In genomic region chr9:136484153-136485048, GRCh38 we compare ENCODE assay signal across 8 cellular contexts. TPM values are rescaled to one million over a fixed set of nuclear protein-coding genes. Genes with fewer than 3 reads are reported as not detected.
DNase-seq lines count a peak whose midpoint lies in the region; ATAC-seq and TF ChIP-seq lines count a peak whose summit lies in the region.

No MANE protein-coding gene starts in this region.

- H3K9me3 ChIP-seq in PC-3 (ENCODE audit: low read length) = no peaks in the 10 kb centered on the region
- no peaks in the 10 kb centered on the region for H3K9me3 ChIP-seq in colonic mucosa
- no peaks in the 10 kb centered on the region for H3K9me3 ChIP-seq in mucosa of descending colon

- H3K27me3 ChIP-seq in PC-3 (ENCODE audit: low read length) = no peaks in the 10 kb centered on the region
- H3K27me3 ChIP-seq in colonic mucosa = no peaks in the 10 kb centered on the region

- no peaks in the 10 kb centered on the region; the same call in 1 of the 2 replicates for H3K36me3 ChIP-seq in PC-3 (ENCODE audit: low read depth, low read length)
- no peaks in the 10 kb centered on the region for H3K36me3 ChIP-seq in colonic mucosa
- no peaks in the 10 kb centered on the region for H3K36me3 ChIP-seq in mucosa of descending colon (ENCODE audit: low read depth)

- peaks cover 10% of the 10 kb centered on the region for H3K36me3 Mint-ChIP-seq in activated CD4-positive, alpha-beta T cell treated with anti-CD3 and anti-CD28 coated beads, Interleukin-2, amount 10 ng/mL, durations not matched to agents 24 days and 14 days (ENCODE audit: low read depth)

- H4K20me1 ChIP-seq in PC-3 (ENCODE audit: low read length) = peaks cover 21% of the 10 kb centered on the region

- H2AFZ ChIP-seq in PC-3 (ENCODE audit: low read length) = peak overlapping the region; percentile 57

- H3K4me3 ChIP-seq in PC-3 (ENCODE audit: low read length) = peak overlapping the region; percentile 79
- peak overlapping the region; percentile 68 for H3K4me3 ChIP-seq in colonic mucosa
- H3K4me3 ChIP-seq in mucosa of descending colon = peak overlapping the region; percentile 13

- ATAC-seq in PC-3 (peak; percentile 45), mucosa of descending colon (peak; percentile 0), GM21526 (IDR thresholded peaks at IDR 0.05; ENCODE audit: low FRiP score, unreplicated experiment) (no peak)

- peak overlapping the region; percentile 96 for H3K4me2 ChIP-seq in PC-3 (ENCODE audit: low read length)

- H3F3A ChIP-seq in PC-3 (ENCODE audit: low read length, unreplicated experiment) = no peaks in the 10 kb centered on the region

- peaks cover 34% of the 10 kb centered on the region for H3K79me2 ChIP-seq in PC-3 (ENCODE audit: low read length)

- H3K4me3 Mint-ChIP-seq in activated CD4-positive, alpha-beta T cell treated with anti-CD3 and anti-CD28 coated beads, Interleukin-2, amount 10 ng/mL, durations not matched to agents 24 days and 14 days = peak overlapping the region; percentile 57

- H3K27me3 Mint-ChIP-seq in activated CD4-positive, alpha-beta T cell treated with anti-CD3 and anti-CD28 coated beads, Interleukin-2, amount 10 ng/mL, durations not matched to agents 24 days and 14 days = peaks cover 2% of the 10 kb centered on the region

- H3K4me1 Mint-ChIP-seq in activated CD4-positive, alpha-beta T cell treated with anti-CD3 and anti-CD28 coated beads, Interleukin-2, amount 10 ng/mL, durations not matched to agents 24 days and 14 days = peaks cover 18% of the 10 kb centered on the region

- CTCF ChIA-PET in PC-3 (lab: Charles Lee) = interaction anchor here (1.1 to 1.2 kb wide), 2 partner anchors 147 to 209 kb away, joined by 4 read pairs; no protein-coding TSS in a partner anchor

- intact Hi-C loops in activated CD4-positive, alpha-beta T cell treated with anti-CD3 and anti-CD28 coated beads, Interleukin-2, amount 10 ng/mL, durations not matched to agents 24 days and 14 days (cut with micrococcal nuclease) = loop anchor here (1.0 to 5.0 kb wide), 3 partner anchors 82 to 968 kb away; partner anchors contain the start of gene SNAPC4
- intact Hi-C loops in PC-3 (cut with micrococcal nuclease) = loop anchor here (5.0 to 10.0 kb wide), 2 partner anchors 60 to 208 kb away; partner anchors contain the start of gene NOTCH1
- intact Hi-C loops in colonic mucosa (cut with DNase I) = loop anchor here (5.0 kb wide), 1 partner anchor 72 kb away; the partner anchor contains the start of genes ENTR1 and PMPCA
- intact Hi-C loops in mucosa of descending colon (cut with DNase I, micrococcal nuclease) = loop anchor here in 1 of 2 donors (2.0 kb wide), 1 partner anchor 146 kb away; no protein-coding TSS in a partner anchor

- POLR2A ChIA-PET in PC-3 (lab: Charles Lee; ENCODE audit: unreplicated experiment) = interaction anchor here (0.6 kb wide), 1 partner anchor 105 kb away, joined by 3 read pairs; no protein-coding TSS in a partner anchor

- H3K27ac ChIP-seq in PC-3 (ENCODE audit: low read length) (peak overlapping the region; percentile 97), colonic mucosa (peak overlapping the region; percentile 99)

- no peaks in the 10 kb centered on the region for H3K9me3 Mint-ChIP-seq in activated CD4-positive, alpha-beta T cell treated with anti-CD3 and anti-CD28 coated beads, Interleukin-2, amount 10 ng/mL, durations not matched to agents 24 days and 14 days

- no peaks in the 10 kb centered on the region for H3K9me2 ChIP-seq in PC-3 (replicated peaks; ENCODE audit: low read length)

- DNase-seq in activated CD4-positive, alpha-beta T cell treated with anti-CD3 and anti-CD28 coated beads, Interleukin-2, amount 10 ng/mL, durations not matched to agents 24 days and 14 days = peak; percentile 70
- no peak for DNase-seq in activated CD4-positive, alpha-beta T cell treated with anti-CD3 and anti-CD28 coated beads for 1 hour
- peak; percentile 69 for DNase-seq in PC-3
- DNase-seq in colonic mucosa = peak; percentile 57
- peak; percentile 45 to 79 (median 68) for DNase-seq in mucosa of descending colon
- no peak for DNase-seq in SKM-1 (lab: John Stamatoyannopoulos, UW; ENCODE audit: unreplicated experiment)
- DNase-seq in NOMO-1 treated with dmso at 0.1 percent for 144 hours (lab: John Stamatoyannopoulos, UW; ENCODE audit: unreplicated experiment) = no peak

- TSS peak; percentile 58 for BruUV-seq in PC-3 (replicated peaks; lab: Mats Ljungman, UMichigan)

- no peak for TF ChIP-seq CTCF in PC-3 (conservative IDR thresholded peaks at IDR 0.05; ENCODE audit: low read depth, low read length)
- no peak for TF ChIP-seq CTCF in colonic mucosa (IDR thresholded peaks at IDR 0.05)
- no peak for TF ChIP-seq CTCF in mucosa of descending colon (IDR thresholded peaks at IDR 0.05)

- peaks cover 7% of the 10 kb centered on the region; the same call in 1 of the 2 replicates for H3K4me1 ChIP-seq in PC-3 (ENCODE audit: insufficient read depth, low read length)
- peaks cover 18% of the 10 kb centered on the region for H3K4me1 ChIP-seq in colonic mucosa
- peaks cover 22% of the 10 kb centered on the region for H3K4me1 ChIP-seq in mucosa of descending colon (ENCODE audit: low read depth)

- H3K9ac ChIP-seq in PC-3 (ENCODE audit: low read length) (peak overlapping the region; percentile 98), colonic mucosa (ENCODE audit: low read depth in 2 of 2, low read length in 2 of 2) (peak overlapping the region; percentile 60 to 85)

- H3K27ac Mint-ChIP-seq in activated CD4-positive, alpha-beta T cell treated with anti-CD3 and anti-CD28 coated beads, Interleukin-2, amount 10 ng/mL, durations not matched to agents 24 days and 14 days = peak overlapping the region; percentile 58

RNA-seq across cellular contexts. Expression of gene SEC16A, which starts 1.6 kb away (rescaled TPM):
- 79.2 and 81.2 TPM in 2 replicates for total RNA-seq in activated CD4-positive, alpha-beta T cell treated with anti-CD3 and anti-CD28 coated beads, Interleukin-2, amount 10 ng/mL, durations not matched to agents 24 days and 14 days
- total RNA-seq in PC-3 (2014; rRNA removed) (28.3 and 33.5 TPM in 2 replicates), colonic mucosa (100 to 1,000 TPM in 1 of 2 donors, 10 to 100 TPM in 1; 66.2 to 104 TPM), mucosa of descending colon (10 to 100 TPM; 60.0 to 69.5 (median 69.3) TPM)

RNA-seq across cellular contexts. Expression of gene INPP5E, which starts 44.8 kb away (rescaled TPM):
- 19.6 and 20.6 TPM in 2 replicates for total RNA-seq in activated CD4-positive, alpha-beta T cell treated with anti-CD3 and anti-CD28 coated beads, Interleukin-2, amount 10 ng/mL, durations not matched to agents 24 days and 14 days
- total RNA-seq in PC-3 (2014; rRNA removed) (10.7 and 12.2 TPM in 2 replicates), colonic mucosa (10 to 100 TPM in 1 of 2 donors, 1 to 10 TPM in 1; 8.3 to 12.1 TPM), mucosa of descending colon (10 to 100 TPM in 1 of 3 donors, 1 to 10 TPM in 2; 9.5 to 14.4 (median 9.6) TPM)

Comparison
In these comparisons a context has a peak if more than half of its experiments do, and no peak if none do; other contexts are left out.
1. DNase-seq: peak in activated CD4-positive, alpha-beta T cell treated with anti-CD3 and anti-CD28 coated beads, Interleukin-2, amount 10 ng/mL, durations not matched to agents 24 days and 14 days (single experiment), PC-3 (single experiment), colonic mucosa (single experiment) and mucosa of descending colon (3 of 3); none in activated CD4-positive, alpha-beta T cell treated with anti-CD3 and anti-CD28 coated beads for 1 hour (single experiment), SKM-1 (single experiment) and NOMO-1 treated with dmso at 0.1 percent for 144 hours (single experiment).
2. H3K4me3 ChIP-seq: peak in every context shown above with its lines; median percentile 79 in PC-3; 68 in colonic mucosa; 13 in mucosa of descending colon.